Comparison of ENCODE assay signal across 9 cellular contexts in genomic region chrX:133776072-133776471, GRCh38.
DNase-seq lines count a peak whose midpoint lies in the region; ATAC-seq and TF ChIP-seq lines count a peak whose summit lies in the region.
"Had no signal": no experiment of that assay in that cellular context is flagged by ENCODE, and none has a peak within 500 bp of the region (broad histone marks: within the 10 kb centered on the region; RNA-seq: fewer than 3 reads in every experiment).

No MANE protein-coding gene starts in this region.

- H3K4me3 Mint-ChIP-seq in natural killer cell = no peak overlapping the region
- no peak overlapping the region for H3K4me3 Mint-ChIP-seq in natural killer cell treated with Interleukin-12 subunit alpha and Interleukin-12 subunit beta and Interleukin-15 and Interleukin-18, amount 100 ng/mL, for 72 hours
- no peak overlapping the region for H3K4me3 Mint-ChIP-seq in activated CD4-positive, alpha-beta T cell treated with anti-CD3 and anti-CD28 coated beads for 36 hours
- H3K4me3 Mint-ChIP-seq: activated naive CD8-positive, alpha-beta T cell had no signal

- CTCF ChIA-PET in activated CD4-positive, alpha-beta T cell treated with anti-CD3 and anti-CD28 coated beads for 36 hours (lab: Charles Lee) = no interaction called here

- no peak for ATAC-seq in natural killer cell
- ATAC-seq in natural killer cell treated with Interleukin-12 subunit alpha and Interleukin-12 subunit beta and Interleukin-15 and Interleukin-18, amount 100 ng/mL, for 72 hours = no peak
- ATAC-seq in activated CD4-positive, alpha-beta T cell treated with anti-CD3 and anti-CD28 coated beads for 36 hours = no peak
- no peak for ATAC-seq in GM18520 (IDR thresholded peaks at IDR 0.05; ENCODE audit: unreplicated experiment)

- no peaks in the 10 kb centered on the region for H3K4me1 Mint-ChIP-seq in natural killer cell
- H3K4me1 Mint-ChIP-seq in natural killer cell treated with Interleukin-12 subunit alpha and Interleukin-12 subunit beta and Interleukin-15 and Interleukin-18, amount 100 ng/mL, for 72 hours (ENCODE audit: low read depth in 2 of 2) = no peaks in the 10 kb centered on the region
- H3K4me1 Mint-ChIP-seq in activated CD4-positive, alpha-beta T cell treated with anti-CD3 and anti-CD28 coated beads for 36 hours = peaks cover 1% of the 10 kb centered on the region

- intact Hi-C loops in natural killer cell (cut with micrococcal nuclease) = no loop called here
- intact Hi-C loops in activated CD4-positive, alpha-beta T cell treated with anti-CD3 and anti-CD28 coated beads for 36 hours (cut with DNase I, micrococcal nuclease) = loop anchor here (2.0 to 10.0 kb wide), 3 partner anchors 71 to 441 kb away; no protein-coding TSS in a partner anchor

- DNase-seq in natural killer cell (no peak), fibroblast of pulmonary artery (ENCODE audit: low read depth) (no peak), OCI-M2 (lab: John Stamatoyannopoulos, UW; ENCODE audit: unreplicated experiment) (no peak), medulla oblongata (ENCODE audit: extremely low spot score) (no peak)
- no peak for DNase-seq in natural killer cell treated with Interleukin-12 subunit alpha and Interleukin-12 subunit beta and Interleukin-15 and Interleukin-18, amount 100 ng/mL, for 72 hours (ENCODE audit: low spot score)
- DNase-seq in activated CD4-positive, alpha-beta T cell treated with anti-CD3 and anti-CD28 coated beads for 36 hours = peak; percentile 62
- peak in 2 of 3 donors; percentile 13 to 21 for DNase-seq in stimulated activated CD4-positive, alpha-beta T cell treated with anti-CD3 and anti-CD28 coated beads, TNF-alpha, amount 100 ng/mL, for 1 hour (ENCODE audit: low read depth in 3 of 3, low spot score in 1 of 3)

- H3K36me3 Mint-ChIP-seq in natural killer cell = no peaks in the 10 kb centered on the region
- H3K36me3 Mint-ChIP-seq in natural killer cell treated with Interleukin-12 subunit alpha and Interleukin-12 subunit beta and Interleukin-15 and Interleukin-18, amount 100 ng/mL, for 72 hours = no peaks in the 10 kb centered on the region
- H3K36me3 Mint-ChIP-seq in activated CD4-positive, alpha-beta T cell treated with anti-CD3 and anti-CD28 coated beads for 36 hours (ENCODE audit: low read depth) = no peaks in the 10 kb centered on the region
- H3K36me3 Mint-ChIP-seq: activated naive CD8-positive, alpha-beta T cell had no signal

- peaks cover 3 to 12% of the 10 kb centered on the region in 2 donors for H3K27me3 Mint-ChIP-seq in natural killer cell (ENCODE audit: low read depth in 2 of 2)
- H3K27me3 Mint-ChIP-seq in natural killer cell treated with Interleukin-12 subunit alpha and Interleukin-12 subunit beta and Interleukin-15 and Interleukin-18, amount 100 ng/mL, for 72 hours = peaks cover 6 to 9% of the 10 kb centered on the region in 2 donors
- no peaks in the 10 kb centered on the region for H3K27me3 Mint-ChIP-seq in activated CD4-positive, alpha-beta T cell treated with anti-CD3 and anti-CD28 coated beads for 36 hours
- H3K27me3 Mint-ChIP-seq: activated naive CD8-positive, alpha-beta T cell had no signal

- H3K4me3 ChIP-seq in fibroblast of pulmonary artery (replicated peaks; ENCODE audit: low read depth, low read length) = no peak overlapping the region

- TF ChIP-seq CTCF in natural killer cell (IDR thresholded peaks at IDR 0.05) = peak; percentile 24
- peak; percentile 45 for TF ChIP-seq CTCF in fibroblast of pulmonary artery (IDR thresholded peaks at IDR 0.05; ENCODE audit: low read length, missing control alignments)

- H3K9me3 Mint-ChIP-seq in natural killer cell = no peaks in the 10 kb centered on the region
- no peaks in the 10 kb centered on the region for H3K9me3 Mint-ChIP-seq in natural killer cell treated with Interleukin-12 subunit alpha and Interleukin-12 subunit beta and Interleukin-15 and Interleukin-18, amount 100 ng/mL, for 72 hours
- H3K9me3 Mint-ChIP-seq in activated CD4-positive, alpha-beta T cell treated with anti-CD3 and anti-CD28 coated beads for 36 hours (ENCODE audit: low read depth) = no peaks in the 10 kb centered on the region

- POLR2A ChIA-PET in activated CD4-positive, alpha-beta T cell treated with anti-CD3 and anti-CD28 coated beads for 36 hours (lab: Charles Lee) = no interaction called here

- H3K27ac Mint-ChIP-seq in natural killer cell = no peak overlapping the region
- no peak overlapping the region for H3K27ac Mint-ChIP-seq in natural killer cell treated with Interleukin-12 subunit alpha and Interleukin-12 subunit beta and Interleukin-15 and Interleukin-18, amount 100 ng/mL, for 72 hours
- no peak overlapping the region for H3K27ac Mint-ChIP-seq in activated CD4-positive, alpha-beta T cell treated with anti-CD3 and anti-CD28 coated beads for 36 hours
- H3K27ac Mint-ChIP-seq: activated naive CD8-positive, alpha-beta T cell had no signal

Comparison
In these comparisons a context has a peak if more than half of its experiments do, and no peak if none do; other contexts are left out.
1. DNase-seq: peak in activated CD4-positive, alpha-beta T cell treated with anti-CD3 and anti-CD28 coated beads for 36 hours (single experiment) and stimulated activated CD4-positive, alpha-beta T cell treated with anti-CD3 and anti-CD28 coated beads, TNF-alpha, amount 100 ng/mL, for 1 hour (2 of 3); none in natural killer cell (single experiment), natural killer cell treated with Interleukin-12 subunit alpha and Interleukin-12 subunit beta and Interleukin-15 and Interleukin-18, amount 100 ng/mL, for 72 hours (single experiment), fibroblast of pulmonary artery (single experiment), OCI-M2 (single experiment) and medulla oblongata (single experiment).